In genomic region chr1:160204526-160205241, GRCh38 we compare ENCODE assay signal across 8 cellular contexts. TPM values are rescaled to one million over a fixed set of nuclear protein-coding genes. Genes with fewer than 3 reads are reported as not detected.
DNase-seq lines count a peak whose midpoint lies in the region; ATAC-seq, FAIRE-seq and TF ChIP-seq lines count a peak whose summit lies in the region.

No MANE protein-coding gene starts in this region.

- H3K27ac ChIP-seq in mesodermal cell (ENCODE audit: low read depth, low read length, severe bottlenecking) (peak overlapping the region; percentile 17), vagina (peak overlapping the region; percentile 96)

- FAIRE-seq in GM12891 (lab: Jason Lieb, UNC) = peak; percentile 90

- peak; percentile 57 for ATAC-seq in GM21423 (IDR thresholded peaks at IDR 0.05; ENCODE audit: unreplicated experiment)

- intact Hi-C loops in vagina (cut with DNase I) = loop anchor here (5.0 to 10.0 kb wide), 2 partner anchors 50 to 97 kb away; no protein-coding TSS in a partner anchor

- no peak for TF ChIP-seq CTCF in astrocyte of the cerebellum (IDR thresholded peaks at IDR 0.05; ENCODE audit: low read depth, low read length, missing control alignments)
- no peak for TF ChIP-seq CTCF in vagina (IDR thresholded peaks at IDR 0.05)

- H3K4me3 ChIP-seq in astrocyte of the cerebellum (ENCODE audit: low read depth, low read length) = peak overlapping the region; percentile 31
- peak overlapping the region; percentile 85 for H3K4me3 ChIP-seq in mesodermal cell (ENCODE audit: extremely low read depth, insufficient read depth, low read length, poor library complexity, severe bottlenecking)
- peak overlapping the region; percentile 95 to 98 for H3K4me3 ChIP-seq in vagina

- H3K36me3 ChIP-seq in mesodermal cell (ENCODE audit: control insufficient read depth, insufficient read depth, low read length) (peaks cover 27% of the 10 kb centered on the region), vagina (peaks cover 0 to 4% of the 10 kb centered on the region in 2 donors)

- in situ Hi-C loops in astrocyte of the cerebellum (cut with HindIII; ENCODE audit: low sequenced_read_pairs) = no loop called here

- H3K27me3 ChIP-seq in vagina = no peaks in the 10 kb centered on the region

- peaks cover 43% of the 10 kb centered on the region for H3K4me1 ChIP-seq in mesodermal cell (ENCODE audit: control insufficient read depth, insufficient read depth, low read length, poor library complexity, severe bottlenecking)
- peaks cover 48% of the 10 kb centered on the region for H3K4me1 ChIP-seq in vagina

- TF ChIP-seq EP300 in Ishikawa (IDR thresholded peaks at IDR 0.05; ENCODE audit: borderline replicate concordance) = no peak

- peak; percentile 33 for DNase-seq in GM12891 (ENCODE audit: insufficient read length, low spot score)
- no peak for DNase-seq in astrocyte of the cerebellum (ENCODE audit: low read depth)
- no peak for DNase-seq in vagina (ENCODE audit: extremely low spot score in 2 of 2)
- DNase-seq in EL = no peak
- no peak for DNase-seq in HuH-7 (ENCODE audit: low spot score)

- TF ChIP-seq RAD21 in Ishikawa (IDR thresholded peaks at IDR 0.05; ENCODE audit: low read depth) = no peak

- TF ChIP-seq POLR2A in GM12891 (IDR thresholded peaks at IDR 0.05; ENCODE audit: low read depth, low read length) (no peak; the same call in 1 of the 2 replicates), vagina (IDR thresholded peaks at IDR 0.05) (no peak)

- 75% methylated on average over 1 of the region's 7 CpGs; no CpG with 5 or more reads in 1 of the 2 experiments for WGBS in mesodermal cell (ENCODE audit: insufficient coverage in 2 of 2), 2 experiments

- no peaks in the 10 kb centered on the region for H3K9me3 ChIP-seq in mesodermal cell (ENCODE audit: control insufficient read depth, low read length)
- no peaks in the 10 kb centered on the region for H3K9me3 ChIP-seq in vagina

TF ChIP-seq in GM12891, 5 proteins besides CTCF, POLR2A, EP300 and RAD21:
- no peak for TF ChIP-seq TAF1 (IDR thresholded peaks at IDR 0.05; ENCODE audit: low read depth, low read length)
- TF ChIP-seq SPI1 (IDR thresholded peaks at IDR 0.05; ENCODE audit: low read depth, low read length) = peak; percentile 95
TF ChIP-seq in GM12891: peak in this region for 1.

TF ChIP-seq in Ishikawa, 13 proteins besides CTCF, POLR2A, EP300 and RAD21:
- no peak for TF ChIP-seq MAX (IDR thresholded peaks at IDR 0.05)
- 0 out of 2 replicates have a peak, but pooled peaks have one; percentile 26 for TF ChIP-seq TAF1 (IDR thresholded peaks at IDR 0.05; ENCODE audit: low read depth)

RNA-seq across cellular contexts. Expression of gene PEA15, which starts 0.5 kb away (rescaled TPM):
- polyA plus RNA-seq in GM12891 (2012; ENCODE audit: low read depth, missing spikeins) = 32.2 TPM
- 254 TPM for polyA plus RNA-seq in mesodermal cell (2013, experiment 1 of 2)
- 202 TPM for polyA plus RNA-seq in mesodermal cell (2013, experiment 2 of 2)
- 89.1 TPM for total RNA-seq in vagina

RNA-seq across cellular contexts. Expression of gene CASQ1, which starts 14.3 kb away (rescaled TPM):
- 0.55 TPM for polyA plus RNA-seq in GM12891 (2012; ENCODE audit: low read depth, missing spikeins)
- polyA plus RNA-seq in mesodermal cell (2013, experiment 1 of 2) = 0.29 TPM
- polyA plus RNA-seq in mesodermal cell (2013, experiment 2 of 2) = 0.40 TPM
- not detected for total RNA-seq in vagina

RNA-seq across cellular contexts. Expression of gene ATP1A4, which starts 53.3 kb away (rescaled TPM):
- 0.53 TPM for polyA plus RNA-seq in GM12891 (2012; ENCODE audit: low read depth, missing spikeins)
- polyA plus RNA-seq in mesodermal cell (2013, experiment 1 of 2) = 0.52 TPM
- polyA plus RNA-seq in mesodermal cell (2013, experiment 2 of 2) = 0.20 TPM
- total RNA-seq in vagina = not detected

RNA-seq across cellular contexts. Expression of gene DCAF8, which starts 57.7 kb away (rescaled TPM):
- polyA plus RNA-seq in GM12891 (2012; ENCODE audit: low read depth, missing spikeins) = 69.5 TPM
- polyA plus RNA-seq in mesodermal cell (2013, experiment 1 of 2) = 99.9 TPM
- polyA plus RNA-seq in mesodermal cell (2013, experiment 2 of 2) = 92.4 TPM
- 145 TPM for total RNA-seq in vagina

Comparison
In these comparisons a context has a peak if more than half of its experiments do, and no peak if none do; other contexts are left out.
1. H3K4me3 ChIP-seq: peak in every context shown above with its lines; median percentile 96 in vagina; 85 in mesodermal cell; 31 in astrocyte of the cerebellum.